In genomic region chr4:142850478-142850877, GRCh38 we compare ENCODE assay signal across 10 cellular contexts. TPM values are rescaled to one million over a fixed set of nuclear protein-coding genes. Genes with fewer than 3 reads are reported as not detected.
A peak's percentile ranks its signal among the peaks of the same experiment; 100 is the strongest.
DNase-seq lines count a peak whose midpoint lies in the region; TF ChIP-seq lines count a peak whose summit lies in the region.
"Had no signal": no experiment of that assay in that cellular context is flagged by ENCODE, and none has a peak within 500 bp of the region (broad histone marks: within the 10 kb centered on the region; RNA-seq: fewer than 3 reads in every experiment).

No MANE protein-coding gene starts in this region.

- no peak overlapping the region for H2AFZ ChIP-seq in neural progenitor cell (replicated peaks)

- in situ Hi-C loops in KBM-7 (cut with MboI; ENCODE audit: low pct_unique_long_range_greater_than_20kb, low sequenced_read_pairs) = no loop called here

- H3K36me3 ChIP-seq in neural progenitor cell = no peaks in the 10 kb centered on the region
- H3K36me3 ChIP-seq in left ventricle myocardium inferior = no peaks in the 10 kb centered on the region

- H4K20me1 ChIP-seq in neural progenitor cell (ENCODE audit: low read depth) = peaks cover 5% of the 10 kb centered on the region

- DNase-seq in NCI-H69 (lab: John Stamatoyannopoulos, UW) (peak; percentile 0), cardiac fibroblast (ENCODE audit: low read depth in 2 of 2) (peak; percentile 10 to 17), neural progenitor cell (ENCODE audit: low spot score) (peak; percentile 15), caudate nucleus (lab: John Stamatoyannopoulos, UW) (no peak), NCI-H128 (lab: John Stamatoyannopoulos, UW; ENCODE audit: unreplicated experiment) (no peak), KBM-7 (no peak), left ventricle myocardium inferior (no peak)
- DNase-seq: NCI-H1436, T-helper 9 cell had no signal

- intact Hi-C loops in left ventricle myocardium inferior (cut with micrococcal nuclease) = no loop called here

- H3K9me3 Mint-ChIP-seq in neural progenitor cell = no peaks in the 10 kb centered on the region

- no peak overlapping the region for H3K27ac ChIP-seq in neural progenitor cell
- no peak overlapping the region for H3K27ac ChIP-seq in caudate nucleus (ENCODE audit: low read depth, low read length)
- no peak overlapping the region for H3K27ac ChIP-seq in left ventricle myocardium inferior (replicated peaks)

- no peak overlapping the region for H3K9ac ChIP-seq in neural progenitor cell

- H3K36me3 Mint-ChIP-seq in neural progenitor cell = no peaks in the 10 kb centered on the region

- no peak overlapping the region for H3K4me2 ChIP-seq in neural progenitor cell

- no peaks in the 10 kb centered on the region for H3K9me3 ChIP-seq in neural progenitor cell (ENCODE audit: low read depth)
- H3K9me3 ChIP-seq in left ventricle myocardium inferior (replicated peaks) = no peaks in the 10 kb centered on the region

- H3K4me1 ChIP-seq in neural progenitor cell (no peaks in the 10 kb centered on the region), left ventricle myocardium inferior (peaks cover 20% of the 10 kb centered on the region)

- H3K27ac Mint-ChIP-seq in neural progenitor cell = no peak overlapping the region

- H3K27me3 Mint-ChIP-seq in neural progenitor cell (ENCODE audit: insufficient read depth, low read depth) = peaks cover 10% of the 10 kb centered on the region

- TF ChIP-seq CTCF in GM12872 (IDR thresholded peaks at IDR 0.05; ENCODE audit: insufficient read depth, low read depth, low read length) = peak; percentile 38; the same call in 1 of the 3 replicates
- TF ChIP-seq CTCF in cardiac fibroblast (IDR thresholded peaks at IDR 0.05; ENCODE audit: low read depth, low read length) = peak; percentile 36
- TF ChIP-seq CTCF in neural progenitor cell (IDR thresholded peaks at IDR 0.05) = peak; percentile 47
- no peak for TF ChIP-seq CTCF in left ventricle myocardium inferior (IDR thresholded peaks at IDR 0.05; ENCODE audit: borderline replicate concordance)

- H3K4me3 ChIP-seq in cardiac fibroblast (replicated peaks in 1 of 2; ENCODE audit: low read depth in 2 of 2, low read length in 2 of 2) = no peak overlapping the region
- no peak overlapping the region for H3K4me3 ChIP-seq in neural progenitor cell
- H3K4me3 ChIP-seq in left ventricle myocardium inferior = no peak overlapping the region

- H3K79me2 ChIP-seq in neural progenitor cell (ENCODE audit: low read depth) = no peaks in the 10 kb centered on the region

- no peaks in the 10 kb centered on the region for H3F3A ChIP-seq in neural progenitor cell (ENCODE audit: low read depth)

- H3K4me3 Mint-ChIP-seq in neural progenitor cell = no peak overlapping the region

- H3K4me1 Mint-ChIP-seq in neural progenitor cell = no peaks in the 10 kb centered on the region

- H3K27me3 ChIP-seq in neural progenitor cell (peaks cover 44% of the 10 kb centered on the region), left ventricle myocardium inferior (ENCODE audit: low read depth) (peaks cover 31% of the 10 kb centered on the region)

RNA-seq across cellular contexts. Expression of gene INPP4B, which starts 4.4 kb away (rescaled TPM):
- total RNA-seq in neural progenitor cell (ENCODE audit: low replicate concordance) (0.90 and 1.3 TPM in 2 replicates), left ventricle myocardium inferior (61.1 TPM)

Comparison
In these comparisons a context has a peak if more than half of its experiments do, and no peak if none do; other contexts are left out.
1. DNase-seq: peak in NCI-H69 (single experiment), cardiac fibroblast (2 of 2) and neural progenitor cell (single experiment); none in caudate nucleus (0 of 61), NCI-H128 (single experiment), KBM-7 (single experiment) and left ventricle myocardium inferior (single experiment).
2. RNA of gene INPP4B, which starts 4.4 kb away (total RNA-seq): 61.1 TPM in left ventricle myocardium inferior (single experiment); 0.90 to 1.3 TPM in neural progenitor cell; every median in the first group is over 10 times any median in the second.